Comparison of ENCODE assay signal across 15 cellular contexts in genomic region chr4:8398347-8398746, GRCh38.
"Had no signal": no experiment of that assay in that cellular context is flagged by ENCODE, and none has a peak within 500 bp of the region (broad histone marks: within the 10 kb centered on the region; RNA-seq: fewer than 3 reads in every experiment).

No MANE protein-coding gene starts in this region.

- ATAC-seq: gastrocnemius medialis, left lung, psoas muscle, right cardiac atrium, T-cell had no signal

- H3K36me3 ChIP-seq: uterus had no signal

- H3K4me3 Mint-ChIP-seq: activated B cell treated with CpG ODN at 0.5 μM for 24 hours; memory B cell; stimulated activated naive CD8-positive, alpha-beta T cell treated with anti-CD3 and anti-CD28 coated beads, Interleukin-15, Interleukin-2, amounts not matched to agents 100 ng/mL and 50 ng/mL, for 24 hours; T-cell had no signal

- H3K9me3 Mint-ChIP-seq: activated B cell treated with CpG ODN at 0.5 μM for 24 hours; memory B cell; stimulated activated naive CD8-positive, alpha-beta T cell treated with anti-CD3 and anti-CD28 coated beads, Interleukin-15, Interleukin-2, amounts not matched to agents 100 ng/mL and 50 ng/mL, for 24 hours; T-cell had no signal

- H3K27ac Mint-ChIP-seq: activated B cell treated with CpG ODN at 0.5 μM for 24 hours; memory B cell; stimulated activated naive CD8-positive, alpha-beta T cell treated with anti-CD3 and anti-CD28 coated beads, Interleukin-15, Interleukin-2, amounts not matched to agents 100 ng/mL and 50 ng/mL, for 24 hours; T-cell had no signal

- DNase-seq: activated B cell treated with CpG ODN at 0.5 μM for 24 hours; activated CD4-positive, alpha-beta T cell treated with anti-CD3 and anti-CD28 coated beads, Interleukin-2, amount 50 U/mL, for 1 hour; activated naive CD4-positive, alpha-beta T cell; aorta; cortex of kidney; gastrocnemius medialis; head of caudate nucleus; left lung; psoas muscle; T-cell; uterus had no signal

- H3K27me3 Mint-ChIP-seq: activated B cell treated with CpG ODN at 0.5 μM for 24 hours; memory B cell; stimulated activated naive CD8-positive, alpha-beta T cell treated with anti-CD3 and anti-CD28 coated beads, Interleukin-15, Interleukin-2, amounts not matched to agents 100 ng/mL and 50 ng/mL, for 24 hours; T-cell had no signal

- H3K4me1 Mint-ChIP-seq: T-cell had no signal

- H3K27ac ChIP-seq: gastrocnemius medialis, left lung, psoas muscle, tibial nerve, uterus had no signal

- H3K9me3 ChIP-seq: gastrocnemius medialis, left lung, psoas muscle, tibial nerve, uterus had no signal

- H3K27me3 ChIP-seq: gastrocnemius medialis, left lung, tibial nerve, uterus had no signal

- H3K4me3 ChIP-seq: gastrocnemius medialis, left lung, psoas muscle, tibial nerve, uterus had no signal
